ENCODE assay signal across 1 cellular context in the genomic region with DNA sequence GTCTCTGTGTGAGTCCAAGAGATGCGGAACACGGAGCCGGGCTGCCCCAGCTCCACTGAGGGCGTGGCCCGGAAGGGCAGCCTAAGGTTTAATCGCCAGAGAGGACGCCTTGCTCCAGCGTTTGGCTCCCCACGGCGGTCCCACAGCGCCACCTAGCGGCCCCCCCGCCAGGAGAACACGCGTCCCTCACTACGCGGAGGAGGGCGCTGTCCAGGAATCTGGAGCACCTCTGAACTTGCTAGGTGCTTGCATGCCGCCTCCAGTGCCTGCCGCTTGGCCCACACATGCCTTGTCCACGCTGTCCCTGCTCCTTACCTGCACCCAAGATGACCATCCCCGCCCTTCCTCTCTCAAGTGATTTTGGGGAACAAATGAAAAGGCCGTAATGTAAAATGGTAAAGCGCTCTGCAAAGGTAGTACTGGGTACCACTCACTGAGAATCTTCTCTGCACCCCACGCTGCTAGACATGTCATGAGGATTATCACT.
TF ChIP-seq lines count a peak whose summit lies in the region.

No MANE protein-coding gene starts in this region.

TF ChIP-seq in HepG2, 621 proteins besides CTCF, POLR2A, EP300 and RAD21 (continued from another document and continues in another):
- no peak for TF ChIP-seq NONO (IDR thresholded peaks at IDR 0.05)
- 0 out of 2 replicates have a peak, but pooled peaks have one; percentile 24 for TF ChIP-seq NONO (CRISPR knock-in tag; conservative IDR thresholded peaks at IDR 0.05)
- TF ChIP-seq, protein P1, sequence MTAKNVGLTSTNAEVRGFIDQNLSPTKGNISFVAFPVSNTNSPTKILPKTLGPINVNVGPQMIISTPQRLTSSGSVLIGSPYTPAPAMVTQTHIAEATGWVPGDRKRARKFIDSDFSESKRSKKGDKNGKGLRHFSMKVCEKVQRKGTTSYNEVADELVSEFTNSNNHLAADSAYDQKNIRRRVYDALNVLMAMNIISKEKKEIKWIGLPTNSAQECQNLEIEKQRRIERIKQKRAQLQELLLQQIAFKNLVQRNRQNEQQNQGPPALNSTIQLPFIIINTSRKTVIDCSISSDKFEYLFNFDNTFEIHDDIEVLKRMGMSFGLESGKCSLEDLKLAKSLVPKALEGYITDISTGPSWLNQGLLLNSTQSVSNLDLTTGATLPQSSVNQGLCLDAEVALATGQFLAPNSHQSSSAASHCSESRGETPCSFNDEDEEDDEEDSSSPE (CRISPR knock-in tag; IDR thresholded peaks at IDR 0.05), result peak; percentile 34; the same call in 1 of the 2 replicates
- TF ChIP-seq HDAC1 (CRISPR knock-in tag; IDR thresholded peaks at IDR 0.05), result no peak
- TF ChIP-seq ZNF350 (CRISPR knock-in tag; IDR thresholded peaks at IDR 0.05; ENCODE audit: borderline replicate concordance, low read depth), result 0 out of 2 replicates have a peak, but pooled peaks have one; percentile 39
- TF ChIP-seq, protein P2, sequence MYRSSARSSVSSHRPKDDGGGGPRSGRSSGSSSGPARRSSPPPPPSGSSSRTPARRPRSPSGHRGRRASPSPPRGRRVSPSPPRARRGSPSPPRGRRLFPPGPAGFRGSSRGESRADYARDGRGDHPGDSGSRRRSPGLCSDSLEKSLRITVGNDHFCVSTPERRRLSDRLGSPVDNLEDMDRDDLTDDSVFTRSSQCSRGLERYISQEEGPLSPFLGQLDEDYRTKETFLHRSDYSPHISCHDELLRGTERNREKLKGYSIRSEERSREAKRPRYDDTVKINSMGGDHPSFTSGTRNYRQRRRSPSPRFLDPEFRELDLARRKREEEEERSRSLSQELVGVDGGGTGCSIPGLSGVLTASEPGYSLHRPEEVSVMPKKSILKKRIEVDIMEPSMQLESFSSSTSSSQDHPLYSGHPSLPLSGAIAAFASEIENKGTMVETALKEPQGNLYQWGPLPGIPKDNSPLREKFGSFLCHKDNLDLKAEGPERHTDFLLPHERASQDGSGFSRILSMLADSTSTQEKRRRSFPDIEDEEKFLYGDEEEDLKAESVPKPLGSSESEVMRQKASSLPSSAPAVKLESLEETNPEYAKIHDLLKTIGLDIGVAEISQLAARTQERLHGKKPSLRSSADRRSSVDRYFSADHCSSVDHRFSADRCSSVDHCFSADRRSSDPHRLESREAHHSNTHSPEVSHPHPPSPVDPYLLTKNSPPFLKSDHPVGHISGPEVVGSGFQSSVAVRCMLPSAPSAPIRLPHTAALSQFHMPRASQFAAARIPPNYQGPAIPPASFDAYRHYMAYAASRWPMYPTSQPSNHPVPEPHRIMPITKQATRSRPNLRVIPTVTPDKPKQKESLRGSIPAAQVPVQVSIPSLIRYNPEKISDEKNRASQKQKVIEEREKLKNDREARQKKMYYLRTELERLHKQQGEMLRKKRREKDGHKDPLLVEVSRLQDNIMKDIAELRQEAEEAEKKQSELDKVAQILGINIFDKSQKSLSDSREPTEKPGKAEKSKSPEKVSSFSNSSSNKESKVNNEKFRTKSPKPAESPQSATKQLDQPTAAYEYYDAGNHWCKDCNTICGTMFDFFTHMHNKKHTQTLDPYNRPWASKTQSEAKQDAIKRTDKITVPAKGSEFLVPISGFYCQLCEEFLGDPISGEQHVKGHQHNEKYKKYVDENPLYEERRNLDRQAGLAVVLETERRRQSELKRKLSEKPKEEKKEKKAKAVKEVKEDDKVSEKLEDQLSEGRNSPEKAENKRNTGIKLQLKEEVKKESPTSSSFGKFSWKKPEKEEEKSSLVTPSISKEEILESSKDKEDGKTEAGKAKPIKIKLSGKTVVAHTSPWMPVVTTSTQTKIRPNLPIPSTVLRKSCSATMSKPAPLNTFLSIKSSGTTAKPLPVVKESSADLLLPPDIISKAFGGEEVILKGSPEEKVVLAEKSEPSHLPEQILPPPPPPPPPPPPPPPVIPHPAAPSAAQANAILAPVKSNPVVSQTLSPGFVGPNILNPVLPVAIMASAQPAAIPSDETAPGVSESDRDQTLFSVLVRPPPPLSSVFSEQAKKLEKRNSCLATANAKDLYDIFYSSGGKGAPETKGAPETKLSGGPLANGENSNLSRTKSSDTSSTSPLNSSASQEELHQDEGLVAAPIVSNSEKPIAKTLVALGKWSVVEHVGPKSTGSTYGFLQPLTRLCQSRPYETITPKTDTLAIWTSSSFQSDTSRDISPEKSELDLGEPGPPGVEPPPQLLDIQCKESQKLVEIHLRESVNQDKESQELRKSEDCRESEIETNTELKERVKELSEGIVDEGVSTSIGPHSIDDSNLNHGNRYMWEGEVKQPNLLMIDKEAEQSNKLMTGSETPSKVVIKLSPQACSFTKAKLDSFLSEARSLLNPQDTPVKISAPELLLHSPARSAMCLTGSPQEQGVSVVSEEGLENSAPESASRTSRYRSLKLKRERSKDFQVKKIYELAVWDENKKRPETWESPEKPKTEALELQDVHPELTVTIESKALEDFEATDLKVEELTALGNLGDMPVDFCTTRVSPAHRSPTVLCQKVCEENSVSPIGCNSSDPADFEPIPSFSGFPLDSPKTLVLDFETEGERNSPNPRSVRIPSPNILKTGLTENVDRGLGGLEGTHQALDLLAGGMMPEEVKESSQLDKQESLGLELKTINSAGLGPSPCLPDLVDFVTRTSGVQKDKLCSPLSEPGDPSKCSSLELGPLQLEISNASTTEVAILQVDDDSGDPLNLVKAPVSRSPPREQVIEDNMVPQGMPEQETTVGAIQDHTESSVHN (CRISPR knock-in tag; IDR thresholded peaks at IDR 0.05), result no peak
- TF ChIP-seq SNRNP70 (IDR thresholded peaks at IDR 0.05; ENCODE audit: low read depth, low read length), result no peak
- TF ChIP-seq ZC3H4 (CRISPR knock-in tag; IDR thresholded peaks at IDR 0.05; ENCODE audit: borderline replicate concordance), result no peak
- TF ChIP-seq, protein P3, sequence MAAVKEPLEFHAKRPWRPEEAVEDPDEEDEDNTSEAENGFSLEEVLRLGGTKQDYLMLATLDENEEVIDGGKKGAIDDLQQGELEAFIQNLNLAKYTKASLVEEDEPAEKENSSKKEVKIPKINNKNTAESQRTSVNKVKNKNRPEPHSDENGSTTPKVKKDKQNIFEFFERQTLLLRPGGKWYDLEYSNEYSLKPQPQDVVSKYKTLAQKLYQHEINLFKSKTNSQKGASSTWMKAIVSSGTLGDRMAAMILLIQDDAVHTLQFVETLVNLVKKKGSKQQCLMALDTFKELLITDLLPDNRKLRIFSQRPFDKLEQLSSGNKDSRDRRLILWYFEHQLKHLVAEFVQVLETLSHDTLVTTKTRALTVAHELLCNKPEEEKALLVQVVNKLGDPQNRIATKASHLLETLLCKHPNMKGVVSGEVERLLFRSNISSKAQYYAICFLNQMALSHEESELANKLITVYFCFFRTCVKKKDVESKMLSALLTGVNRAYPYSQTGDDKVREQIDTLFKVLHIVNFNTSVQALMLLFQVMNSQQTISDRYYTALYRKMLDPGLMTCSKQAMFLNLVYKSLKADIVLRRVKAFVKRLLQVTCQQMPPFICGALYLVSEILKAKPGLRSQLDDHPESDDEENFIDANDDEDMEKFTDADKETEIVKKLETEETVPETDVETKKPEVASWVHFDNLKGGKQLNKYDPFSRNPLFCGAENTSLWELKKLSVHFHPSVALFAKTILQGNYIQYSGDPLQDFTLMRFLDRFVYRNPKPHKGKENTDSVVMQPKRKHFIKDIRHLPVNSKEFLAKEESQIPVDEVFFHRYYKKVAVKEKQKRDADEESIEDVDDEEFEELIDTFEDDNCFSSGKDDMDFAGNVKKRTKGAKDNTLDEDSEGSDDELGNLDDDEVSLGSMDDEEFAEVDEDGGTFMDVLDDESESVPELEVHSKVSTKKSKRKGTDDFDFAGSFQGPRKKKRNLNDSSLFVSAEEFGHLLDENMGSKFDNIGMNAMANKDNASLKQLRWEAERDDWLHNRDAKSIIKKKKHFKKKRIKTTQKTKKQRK (IDR thresholded peaks at IDR 0.05; ENCODE audit: low read length), result no peak
- TF ChIP-seq ZNF572 (CRISPR knock-in tag; IDR thresholded peaks at IDR 0.05), result 0 out of 2 replicates have a peak, but pooled peaks have one; percentile 59
- no peak for TF ChIP-seq TBX3 (IDR thresholded peaks at IDR 0.05; ENCODE audit: borderline replicate concordance)
- TF ChIP-seq, protein P4, sequence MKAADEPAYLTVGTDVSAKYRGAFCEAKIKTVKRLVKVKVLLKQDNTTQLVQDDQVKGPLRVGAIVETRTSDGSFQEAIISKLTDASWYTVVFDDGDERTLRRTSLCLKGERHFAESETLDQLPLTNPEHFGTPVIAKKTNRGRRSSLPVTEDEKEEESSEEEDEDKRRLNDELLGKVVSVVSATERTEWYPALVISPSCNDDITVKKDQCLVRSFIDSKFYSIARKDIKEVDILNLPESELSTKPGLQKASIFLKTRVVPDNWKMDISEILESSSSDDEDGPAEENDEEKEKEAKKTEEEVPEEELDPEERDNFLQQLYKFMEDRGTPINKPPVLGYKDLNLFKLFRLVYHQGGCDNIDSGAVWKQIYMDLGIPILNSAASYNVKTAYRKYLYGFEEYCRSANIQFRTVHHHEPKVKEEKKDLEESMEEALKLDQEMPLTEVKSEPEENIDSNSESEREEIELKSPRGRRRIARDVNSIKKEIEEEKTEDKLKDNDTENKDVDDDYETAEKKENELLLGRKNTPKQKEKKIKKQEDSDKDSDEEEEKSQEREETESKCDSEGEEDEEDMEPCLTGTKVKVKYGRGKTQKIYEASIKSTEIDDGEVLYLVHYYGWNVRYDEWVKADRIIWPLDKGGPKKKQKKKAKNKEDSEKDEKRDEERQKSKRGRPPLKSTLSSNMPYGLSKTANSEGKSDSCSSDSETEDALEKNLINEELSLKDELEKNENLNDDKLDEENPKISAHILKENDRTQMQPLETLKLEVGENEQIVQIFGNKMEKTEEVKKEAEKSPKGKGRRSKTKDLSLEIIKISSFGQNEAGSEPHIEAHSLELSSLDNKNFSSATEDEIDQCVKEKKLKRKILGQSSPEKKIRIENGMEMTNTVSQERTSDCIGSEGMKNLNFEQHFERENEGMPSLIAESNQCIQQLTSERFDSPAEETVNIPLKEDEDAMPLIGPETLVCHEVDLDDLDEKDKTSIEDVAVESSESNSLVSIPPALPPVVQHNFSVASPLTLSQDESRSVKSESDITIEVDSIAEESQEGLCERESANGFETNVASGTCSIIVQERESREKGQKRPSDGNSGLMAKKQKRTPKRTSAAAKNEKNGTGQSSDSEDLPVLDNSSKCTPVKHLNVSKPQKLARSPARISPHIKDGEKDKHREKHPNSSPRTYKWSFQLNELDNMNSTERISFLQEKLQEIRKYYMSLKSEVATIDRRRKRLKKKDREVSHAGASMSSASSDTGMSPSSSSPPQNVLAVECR (CRISPR knock-in tag; IDR thresholded peaks at IDR 0.05; ENCODE audit: borderline replicate concordance), result peak; percentile 33; the same call in 1 of the 2 replicates
- TF ChIP-seq ZFAT (CRISPR knock-in tag; conservative IDR thresholded peaks at IDR 0.05), result no peak
- TF ChIP-seq, protein P5, sequence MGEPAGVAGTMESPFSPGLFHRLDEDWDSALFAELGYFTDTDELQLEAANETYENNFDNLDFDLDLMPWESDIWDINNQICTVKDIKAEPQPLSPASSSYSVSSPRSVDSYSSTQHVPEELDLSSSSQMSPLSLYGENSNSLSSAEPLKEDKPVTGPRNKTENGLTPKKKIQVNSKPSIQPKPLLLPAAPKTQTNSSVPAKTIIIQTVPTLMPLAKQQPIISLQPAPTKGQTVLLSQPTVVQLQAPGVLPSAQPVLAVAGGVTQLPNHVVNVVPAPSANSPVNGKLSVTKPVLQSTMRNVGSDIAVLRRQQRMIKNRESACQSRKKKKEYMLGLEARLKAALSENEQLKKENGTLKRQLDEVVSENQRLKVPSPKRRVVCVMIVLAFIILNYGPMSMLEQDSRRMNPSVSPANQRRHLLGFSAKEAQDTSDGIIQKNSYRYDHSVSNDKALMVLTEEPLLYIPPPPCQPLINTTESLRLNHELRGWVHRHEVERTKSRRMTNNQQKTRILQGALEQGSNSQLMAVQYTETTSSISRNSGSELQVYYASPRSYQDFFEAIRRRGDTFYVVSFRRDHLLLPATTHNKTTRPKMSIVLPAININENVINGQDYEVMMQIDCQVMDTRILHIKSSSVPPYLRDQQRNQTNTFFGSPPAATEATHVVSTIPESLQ (CRISPR knock-in tag; conservative IDR thresholded peaks at IDR 0.05), result no peak
- peak; percentile 52 for TF ChIP-seq RXRA (CRISPR knock-in tag; IDR thresholded peaks at IDR 0.05)
- TF ChIP-seq STAG1 (CRISPR knock-in tag; IDR thresholded peaks at IDR 0.05), result peak; percentile 98
- no peak for TF ChIP-seq MBNL3 (CRISPR knock-in tag; conservative IDR thresholded peaks at IDR 0.05)
- peak in 1 of 2 experiments; percentile 70; a peak in 1 of 4 replicates for TF ChIP-seq KLF16 (CRISPR knock-in tag; IDR thresholded peaks at IDR 0.05)
- TF ChIP-seq, protein P6, sequence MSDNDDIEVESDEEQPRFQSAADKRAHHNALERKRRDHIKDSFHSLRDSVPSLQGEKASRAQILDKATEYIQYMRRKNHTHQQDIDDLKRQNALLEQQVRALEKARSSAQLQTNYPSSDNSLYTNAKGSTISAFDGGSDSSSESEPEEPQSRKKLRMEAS (IDR thresholded peaks at IDR 0.05), result peak; percentile 72; the same call in 1 of the 2 replicates
- no peak for TF ChIP-seq ZZZ3 (CRISPR knock-in tag; IDR thresholded peaks at IDR 0.05; ENCODE audit: borderline replicate concordance)
- TF ChIP-seq ZSCAN21 (CRISPR knock-in tag; IDR thresholded peaks at IDR 0.05; ENCODE audit: borderline replicate concordance), result peak; percentile 80; the same call in 1 of the 2 replicates
- TF ChIP-seq FLYWCH1 (CRISPR knock-in tag; IDR thresholded peaks at IDR 0.05), result no peak
- TF ChIP-seq BCL6 (CRISPR knock-in tag; IDR thresholded peaks at IDR 0.05), result peak; percentile 89
- 0 out of 2 replicates have a peak, but pooled peaks have one; percentile 36 for TF ChIP-seq ZIK1 (CRISPR knock-in tag; IDR thresholded peaks at IDR 0.05; ENCODE audit: borderline replicate concordance, low read depth)
- TF ChIP-seq KAT8 (CRISPR knock-in tag; IDR thresholded peaks at IDR 0.05), result peak; percentile 58
- 0 out of 2 replicates have a peak, but pooled peaks have one; percentile 70 for TF ChIP-seq ZNF616 (CRISPR knock-in tag; IDR thresholded peaks at IDR 0.05; ENCODE audit: low read depth)
- 0 out of 2 replicates have a peak, but pooled peaks have one; percentile 45 for TF ChIP-seq ZBTB7B (CRISPR knock-in tag; IDR thresholded peaks at IDR 0.05)
- TF ChIP-seq, protein P7, sequence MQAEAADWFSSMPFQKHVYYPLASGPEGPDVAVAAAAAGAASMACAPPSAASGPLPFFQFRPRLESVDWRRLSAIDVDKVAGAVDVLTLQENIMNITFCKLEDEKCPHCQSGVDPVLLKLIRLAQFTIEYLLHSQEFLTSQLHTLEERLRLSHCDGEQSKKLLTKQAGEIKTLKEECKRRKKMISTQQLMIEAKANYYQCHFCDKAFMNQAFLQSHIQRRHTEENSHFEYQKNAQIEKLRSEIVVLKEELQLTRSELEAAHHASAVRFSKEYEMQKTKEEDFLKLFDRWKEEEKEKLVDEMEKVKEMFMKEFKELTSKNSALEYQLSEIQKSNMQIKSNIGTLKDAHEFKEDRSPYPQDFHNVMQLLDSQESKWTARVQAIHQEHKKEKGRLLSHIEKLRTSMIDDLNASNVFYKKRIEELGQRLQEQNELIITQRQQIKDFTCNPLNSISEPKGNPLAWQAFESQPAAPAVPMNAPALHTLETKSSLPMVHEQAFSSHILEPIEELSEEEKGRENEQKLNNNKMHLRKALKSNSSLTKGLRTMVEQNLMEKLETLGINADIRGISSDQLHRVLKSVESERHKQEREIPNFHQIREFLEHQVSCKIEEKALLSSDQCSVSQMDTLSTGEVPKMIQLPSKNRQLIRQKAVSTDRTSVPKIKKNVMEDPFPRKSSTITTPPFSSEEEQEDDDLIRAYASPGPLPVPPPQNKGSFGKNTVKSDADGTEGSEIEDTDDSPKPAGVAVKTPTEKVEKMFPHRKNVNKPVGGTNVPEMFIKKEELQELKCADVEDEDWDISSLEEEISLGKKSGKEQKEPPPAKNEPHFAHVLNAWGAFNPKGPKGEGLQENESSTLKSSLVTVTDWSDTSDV (CRISPR knock-in tag; IDR thresholded peaks at IDR 0.05), result no peak
- TF ChIP-seq ZNF644 (CRISPR knock-in tag; IDR thresholded peaks at IDR 0.05; ENCODE audit: low read depth), result no peak
